1 cellular context compared by ENCODE assay signal in genomic region chr15:43105778-43106485, GRCh38.
TF ChIP-seq lines count a peak whose summit lies in the region.

Gene UBR1 (minus strand): TSS chr15:43106038. CDS start chr15:43106022, 16 bp downstream.

TF ChIP-seq in K562, 482 proteins besides CTCF, POLR2A, EP300 and RAD21 (continued from another document):
- TF ChIP-seq ZBTB40 (IDR thresholded peaks at IDR 0.05) (peak; percentile 87), ZBTB40 (CRISPR knock-in tag; IDR thresholded peaks at IDR 0.05) (no peak), RBM25 (IDR thresholded peaks at IDR 0.05; ENCODE audit: low read depth, low read length, severe bottlenecking) (no peak), KLF10 (CRISPR knock-in tag; IDR thresholded peaks at IDR 0.05) (no peak), FOXK2 (conservative IDR thresholded peaks at IDR 0.05 in 1 of 2, IDR thresholded peaks at IDR 0.05 in 1 of 2; ENCODE audit: low read depth in 2 of 2) (peak in 1 of 2 experiments; percentile 38; a peak in 1 of 4 replicates), VEZF1 (CRISPR knock-in tag; IDR thresholded peaks at IDR 0.05) (peak; percentile 81), ETV5 (CRISPR knock-in tag; IDR thresholded peaks at IDR 0.05; ENCODE audit: low read depth) (peak; percentile 92), ZFP1 (CRISPR knock-in tag; IDR thresholded peaks at IDR 0.05) (no peak), ZEB2 (IDR thresholded peaks at IDR 0.05) (no peak), E2F8 (IDR thresholded peaks at IDR 0.05; ENCODE audit: low read depth, partially characterized antibody) (peak; percentile 72), ZNF740 (CRISPR knock-in tag; IDR thresholded peaks at IDR 0.05) (peak; percentile 69; the same call in 1 of the 2 replicates), ZNF740 (tag; IDR thresholded peaks at IDR 0.05) (peak in 1 of 2 experiments; percentile 79; a peak in 1 of 4 replicates)
